In genomic region chr1:8595919-8596318, GRCh38 we compare ENCODE assay signal across 19 cellular contexts.
DNase-seq lines count a peak whose midpoint lies in the region; ATAC-seq and TF ChIP-seq lines count a peak whose summit lies in the region.
"Had no signal": no experiment of that assay in that cellular context is flagged by ENCODE, and none has a peak within 500 bp of the region (broad histone marks: within the 10 kb centered on the region; RNA-seq: fewer than 3 reads in every experiment).

No MANE protein-coding gene starts in this region.

- H3K4me1 Mint-ChIP-seq in HFFc6 (ENCODE audit: low read depth), result peaks cover 31% of the 10 kb centered on the region
- H3K4me1 Mint-ChIP-seq in activated T-helper 17 cell treated with anti-CD3 and anti-CD28 coated beads, Interleukin-2, amount 50 U/mL, for 72 hours, result no peaks in the 10 kb centered on the region
- H3K4me1 Mint-ChIP-seq in stimulated activated effector memory CD8-positive, alpha-beta T cell treated with anti-CD3 and anti-CD28 coated beads, Interleukin-12 subunit alpha, Interleukin-12 subunit beta, amount 100 ng/mL, for 72 hours, result no peaks in the 10 kb centered on the region

- no peaks in the 10 kb centered on the region for H3K9me3 Mint-ChIP-seq in HFFc6
- no peaks in the 10 kb centered on the region for H3K9me3 Mint-ChIP-seq in activated T-helper 17 cell treated with anti-CD3 and anti-CD28 coated beads, Interleukin-2, amount 50 U/mL, for 72 hours
- H3K9me3 Mint-ChIP-seq in stimulated activated effector memory CD8-positive, alpha-beta T cell treated with anti-CD3 and anti-CD28 coated beads, Interleukin-12 subunit alpha, Interleukin-12 subunit beta, amount 100 ng/mL, for 72 hours, result no peaks in the 10 kb centered on the region
- H3K9me3 Mint-ChIP-seq: activated T-cell treated with anti-CD3 and anti-CD28 coated beads, Interleukin-2, amount 50 U/mL, for 4 hours; natural killer cell had no signal

- WGBS in aorta, 2 donors, result 5 to 6% methylated on average over 1 of the region's 1 CpG

- H3K4me1 ChIP-seq in aorta (ENCODE audit: control insufficient read depth in 1 of 2, insufficient read depth in 2 of 2, low read length in 2 of 2), result peaks cover 0 to under 1% of the 10 kb centered on the region in 2 donors

- peak; percentile 47 for ATAC-seq in GM18867 (IDR thresholded peaks at IDR 0.05; ENCODE audit: unreplicated experiment)
- ATAC-seq in activated T-helper 17 cell treated with anti-CD3 and anti-CD28 coated beads, Interleukin-2, amount 50 U/mL, for 72 hours (replicated peaks), result peak; percentile 38
- ATAC-seq in stimulated activated effector memory CD8-positive, alpha-beta T cell treated with anti-CD3 and anti-CD28 coated beads, Interleukin-12 subunit alpha, Interleukin-12 subunit beta, amount 100 ng/mL, for 72 hours, result peak; percentile 21
- ATAC-seq in HG03139 (IDR thresholded peaks at IDR 0.05; ENCODE audit: unreplicated experiment), result no peak
- no peak for ATAC-seq in aorta (ENCODE audit: low FRiP score)
- ATAC-seq: activated T-cell treated with anti-CD3 and anti-CD28 coated beads, Interleukin-2, amount 50 U/mL, for 4 hours; natural killer cell; right cardiac atrium had no signal

- no peaks in the 10 kb centered on the region for H3K27me3 ChIP-seq in aorta (ENCODE audit: control insufficient read depth in 1 of 2, insufficient read depth in 2 of 2, low read length in 1 of 2)

- DNase-seq in HFFc6, result peak; percentile 11
- DNase-seq in stimulated activated effector memory CD8-positive, alpha-beta T cell treated with anti-CD3 and anti-CD28 coated beads, Interleukin-12 subunit alpha, Interleukin-12 subunit beta, amount 100 ng/mL, for 72 hours (ENCODE audit: low spot score in 2 of 2), result peak in 1 of 2 donors; percentile 33
- no peak for DNase-seq in aorta
- no peak for DNase-seq in central memory CD4-positive, alpha-beta T cell
- DNase-seq: activated CD4-positive, alpha-beta T cell treated with anti-CD3 and anti-CD28 coated beads, Interleukin-2, amount 10 ng/mL, durations not matched to agents 24 days and 14 days; activated T-cell treated with anti-CD3 and anti-CD28 coated beads, Interleukin-2, amount 50 U/mL, for 4 hours; amniotic stem cell; hippocampal formation; left ventricle myocardium inferior; natural killer cell; NCI-H146; NCI-H526; PC-9; right cardiac atrium; stimulated activated CD4-positive, alpha-beta T cell treated with anti-CD3 and anti-CD28 coated beads, Interleukin-4, amount 100 ng/mL, for 24 hours; T-helper 1 cell had no signal

- H3K27ac ChIP-seq in aorta (ENCODE audit: low read depth in 1 of 2, low read length in 2 of 2), result no peak overlapping the region
- H3K27ac ChIP-seq: left ventricle myocardium inferior, PC-9 had no signal

- intact Hi-C loops in aorta (cut with DNase I), result no loop called here

- no peaks in the 10 kb centered on the region for H3K27me3 Mint-ChIP-seq in HFFc6 (ENCODE audit: insufficient read depth)
- H3K27me3 Mint-ChIP-seq in activated T-helper 17 cell treated with anti-CD3 and anti-CD28 coated beads, Interleukin-2, amount 50 U/mL, for 72 hours, result no peaks in the 10 kb centered on the region
- H3K27me3 Mint-ChIP-seq: activated CD4-positive, alpha-beta T cell treated with anti-CD3 and anti-CD28 coated beads, Interleukin-2, amount 10 ng/mL, durations not matched to agents 24 days and 14 days had no signal

- H3K4me3 ChIP-seq in aorta (ENCODE audit: low read length in 2 of 2), result no peak overlapping the region
- H3K4me3 ChIP-seq: left ventricle myocardium inferior, PC-9 had no signal

- H3K27ac Mint-ChIP-seq in HFFc6, result peak overlapping the region; percentile 9; the same call in 1 of the 2 replicates
- no peak overlapping the region for H3K27ac Mint-ChIP-seq in activated T-helper 17 cell treated with anti-CD3 and anti-CD28 coated beads, Interleukin-2, amount 50 U/mL, for 72 hours
- H3K27ac Mint-ChIP-seq in stimulated activated effector memory CD8-positive, alpha-beta T cell treated with anti-CD3 and anti-CD28 coated beads, Interleukin-12 subunit alpha, Interleukin-12 subunit beta, amount 100 ng/mL, for 72 hours, result peak overlapping the region; percentile 45
- H3K27ac Mint-ChIP-seq: activated CD4-positive, alpha-beta T cell treated with anti-CD3 and anti-CD28 coated beads, Interleukin-2, amount 10 ng/mL, durations not matched to agents 24 days and 14 days had no signal

- H3K9me3 ChIP-seq in aorta (ENCODE audit: control insufficient read depth, low read length), result no peaks in the 10 kb centered on the region
- H3K9me3 ChIP-seq: left ventricle myocardium inferior had no signal

- no peak for TF ChIP-seq CTCF in HFFc6 (IDR thresholded peaks at IDR 0.05)

- no peak overlapping the region for H3K4me3 Mint-ChIP-seq in HFFc6
- no peak overlapping the region for H3K4me3 Mint-ChIP-seq in activated T-helper 17 cell treated with anti-CD3 and anti-CD28 coated beads, Interleukin-2, amount 50 U/mL, for 72 hours
- no peak overlapping the region for H3K4me3 Mint-ChIP-seq in stimulated activated effector memory CD8-positive, alpha-beta T cell treated with anti-CD3 and anti-CD28 coated beads, Interleukin-12 subunit alpha, Interleukin-12 subunit beta, amount 100 ng/mL, for 72 hours
- H3K4me3 Mint-ChIP-seq: activated CD4-positive, alpha-beta T cell treated with anti-CD3 and anti-CD28 coated beads, Interleukin-2, amount 10 ng/mL, durations not matched to agents 24 days and 14 days; activated T-cell treated with anti-CD3 and anti-CD28 coated beads, Interleukin-2, amount 50 U/mL, for 4 hours; natural killer cell had no signal

- H3K36me3 ChIP-seq in aorta (ENCODE audit: control insufficient read depth in 1 of 2, insufficient read depth in 2 of 2, low read length in 1 of 2), result no peaks in the 10 kb centered on the region
- H3K36me3 ChIP-seq: left ventricle myocardium inferior had no signal

- H3K36me3 Mint-ChIP-seq in HFFc6 (ENCODE audit: low read depth), result no peaks in the 10 kb centered on the region
- H3K36me3 Mint-ChIP-seq in activated T-helper 17 cell treated with anti-CD3 and anti-CD28 coated beads, Interleukin-2, amount 50 U/mL, for 72 hours (ENCODE audit: low read depth), result no peaks in the 10 kb centered on the region
- no peaks in the 10 kb centered on the region for H3K36me3 Mint-ChIP-seq in stimulated activated effector memory CD8-positive, alpha-beta T cell treated with anti-CD3 and anti-CD28 coated beads, Interleukin-12 subunit alpha, Interleukin-12 subunit beta, amount 100 ng/mL, for 72 hours
- H3K36me3 Mint-ChIP-seq: natural killer cell had no signal

Comparison
In these comparisons a context has a peak if more than half of its experiments do, and no peak if none do; other contexts are left out.
1. ATAC-seq: peak in GM18867 (single experiment), activated T-helper 17 cell treated with anti-CD3 and anti-CD28 coated beads, Interleukin-2, amount 50 U/mL, for 72 hours (single experiment) and stimulated activated effector memory CD8-positive, alpha-beta T cell treated with anti-CD3 and anti-CD28 coated beads, Interleukin-12 subunit alpha, Interleukin-12 subunit beta, amount 100 ng/mL, for 72 hours (single experiment); none in HG03139 (single experiment) and aorta (single experiment).